9 cellular contexts compared by ENCODE assay signal in the genomic region with DNA sequence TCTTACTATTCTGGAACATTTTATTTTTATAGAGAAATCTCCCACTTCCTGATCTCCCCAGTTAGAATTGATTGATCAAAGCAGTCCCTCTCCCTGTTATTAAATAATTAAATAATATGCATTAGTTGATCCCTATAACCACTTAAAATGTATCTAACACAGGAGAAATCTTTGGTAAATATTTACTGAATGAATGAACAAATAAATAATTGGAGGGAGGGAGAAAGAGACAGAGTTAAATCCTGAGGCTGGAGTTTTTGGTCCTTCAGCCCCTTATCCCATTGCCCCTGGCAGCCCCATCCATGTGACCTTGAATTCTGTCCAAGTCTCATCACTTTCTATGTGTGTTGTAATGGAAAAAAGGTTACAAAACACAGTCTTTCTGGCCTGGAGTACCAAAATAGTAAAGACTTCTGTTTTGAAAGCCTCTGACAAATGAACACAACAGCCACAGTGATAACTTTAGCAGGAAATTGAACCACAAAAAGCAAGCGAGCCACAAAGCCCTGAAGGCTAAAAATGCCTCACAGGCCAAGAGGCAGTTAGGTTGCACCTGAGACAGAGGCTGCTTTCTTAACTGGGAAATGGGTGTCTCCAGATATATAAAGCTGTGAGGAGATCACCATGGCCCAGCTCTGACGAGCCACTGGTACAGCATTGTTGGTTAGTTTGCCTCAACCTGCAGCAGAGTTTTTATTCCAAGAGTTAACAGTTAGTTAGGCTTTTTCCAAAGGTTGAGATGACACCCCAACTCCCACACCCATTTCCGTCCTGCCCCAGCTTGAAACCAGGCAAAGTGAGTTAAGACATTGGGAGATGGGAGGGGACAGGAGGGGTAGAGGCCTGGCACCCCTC. TPM values are rescaled to one million over a fixed set of nuclear protein-coding genes. Genes with fewer than 3 reads are reported as not detected.
DNase-seq lines count a peak whose midpoint lies in the region; ATAC-seq and TF ChIP-seq lines count a peak whose summit lies in the region.
"Had no signal": no experiment of that assay in that cellular context is flagged by ENCODE, and none has a peak within 500 bp of the region (broad histone marks: within the 10 kb centered on the region; RNA-seq: fewer than 3 reads in every experiment).

No MANE protein-coding gene starts in this region.

- TF ChIP-seq POLR2A in heart left ventricle (IDR thresholded peaks at IDR 0.05), result no peak
- peak in 1 of 2 donors; percentile 37 for TF ChIP-seq POLR2A in thyroid gland (IDR thresholded peaks at IDR 0.05)

- ATAC-seq in heart left ventricle, result peak in 3 of 4 donors; percentile 27 to 45 (median 44)
- no peak for ATAC-seq in Right ventricle myocardium inferior
- peak; percentile 62 for ATAC-seq in HG03039 (IDR thresholded peaks at IDR 0.05; ENCODE audit: unreplicated experiment)

- 44 to 60% (median 55%) methylated on average over 3 of the region's 3 CpGs for WGBS in heart left ventricle, 4 donors
- WGBS in thyroid gland, 2 donors, result 57 to 68% methylated on average over 3 of the region's 3 CpGs

- H3K4me3 ChIP-seq in heart left ventricle (no peak overlapping the region), fibroblast of villous mesenchyme (ENCODE audit: low read depth, low read length) (no peak overlapping the region), thyroid gland (replicated peaks in 1 of 3) (no peak overlapping the region)
- H3K4me3 ChIP-seq: adrenal gland had no signal

- H3K4me1 ChIP-seq in heart left ventricle (peaks cover 0 to 61% (median 22%) of the 10 kb centered on the region in 12 donors), thyroid gland (peaks cover 82 to 98% of the 10 kb centered on the region in 2 donors)

- peak overlapping the region in 9 of 12 donors; percentile 20 to 73 (median 60) for H3K27ac ChIP-seq in heart left ventricle
- H3K27ac ChIP-seq in thyroid gland, result peak overlapping the region; percentile 76 to 89 (median 87)
- H3K27ac ChIP-seq in substantia nigra (ENCODE audit: low read depth, low read length, poor library complexity, severe bottlenecking), result no peak overlapping the region

- TF ChIP-seq CTCF in heart left ventricle (IDR thresholded peaks at IDR 0.05) (no peak), fibroblast of villous mesenchyme (IDR thresholded peaks at IDR 0.05; ENCODE audit: insufficient read depth, low read depth, low read length) (no peak), thyroid gland (IDR thresholded peaks at IDR 0.05) (no peak)

- DNase-seq in heart left ventricle (no peak), Right ventricle myocardium inferior (ENCODE audit: missing footprints) (no peak), SIG-M5 (lab: John Stamatoyannopoulos, UW) (peak; percentile 36), fibroblast of villous mesenchyme (ENCODE audit: low read depth) (peak; percentile 83), thyroid gland (peak in 1 of 2 donors; percentile 27), substantia nigra (lab: John Stamatoyannopoulos, UW) (no peak), DMS79 (lab: John Stamatoyannopoulos, UW) (no peak)

- H3K9me3 ChIP-seq in heart left ventricle (no peaks in the 10 kb centered on the region), thyroid gland (no peaks in the 10 kb centered on the region)
- H3K9me3 ChIP-seq: adrenal gland had no signal

- H3K36me3 ChIP-seq in heart left ventricle, result no peaks in the 10 kb centered on the region
- H3K36me3 ChIP-seq in thyroid gland, result no peaks in the 10 kb centered on the region
- H3K36me3 ChIP-seq: adrenal gland had no signal

- no peaks in the 10 kb centered on the region for H3K27me3 ChIP-seq in heart left ventricle
- H3K27me3 ChIP-seq in thyroid gland, result no peaks in the 10 kb centered on the region
- H3K27me3 ChIP-seq: adrenal gland had no signal

- intact Hi-C loops in heart left ventricle (cut with DNase I) (no loop called here), Right ventricle myocardium inferior (cut with DNase I) (no loop called here), thyroid gland (cut with DNase I) (no loop called here)

RNA-seq across cellular contexts. Expression of a gene that starts 11.3 kb away (rescaled TPM):
- total RNA-seq in heart left ventricle (10 to 100 TPM in 1 of 9 donors, 1 to 10 TPM in 8; 1.8 to 11.0 (median 4.8) TPM), Right ventricle myocardium inferior (5.6 TPM), fibroblast of villous mesenchyme (345 and 593 TPM in 2 replicates), thyroid gland (100 to 1,000 TPM in 3 of 4 donors, 10 to 100 TPM in 1; 89.6 to 174 (median 122) TPM)
- 1 to 10 TPM in 1 of 2 donors, under 1 TPM in 1; 0.88 to 1.5 TPM for polyA plus RNA-seq in heart left ventricle

Comparison
In these comparisons a context has a peak if more than half of its experiments do, and no peak if none do; other contexts are left out.
1. DNase-seq: peak in SIG-M5 (single experiment) and fibroblast of villous mesenchyme (single experiment); none in heart left ventricle (0 of 5), Right ventricle myocardium inferior (single experiment), substantia nigra (0 of 49) and DMS79 (single experiment).
2. RNA of a gene that starts 11.3 kb away (total RNA-seq): 345 to 593 TPM in fibroblast of villous mesenchyme and 89.6 to 174 TPM in thyroid gland; 5.6 TPM in Right ventricle myocardium inferior (single experiment) and 1.8 to 11.0 TPM in heart left ventricle; every median in the first group is over 4 times any median in the second.